In the genomic region with DNA sequence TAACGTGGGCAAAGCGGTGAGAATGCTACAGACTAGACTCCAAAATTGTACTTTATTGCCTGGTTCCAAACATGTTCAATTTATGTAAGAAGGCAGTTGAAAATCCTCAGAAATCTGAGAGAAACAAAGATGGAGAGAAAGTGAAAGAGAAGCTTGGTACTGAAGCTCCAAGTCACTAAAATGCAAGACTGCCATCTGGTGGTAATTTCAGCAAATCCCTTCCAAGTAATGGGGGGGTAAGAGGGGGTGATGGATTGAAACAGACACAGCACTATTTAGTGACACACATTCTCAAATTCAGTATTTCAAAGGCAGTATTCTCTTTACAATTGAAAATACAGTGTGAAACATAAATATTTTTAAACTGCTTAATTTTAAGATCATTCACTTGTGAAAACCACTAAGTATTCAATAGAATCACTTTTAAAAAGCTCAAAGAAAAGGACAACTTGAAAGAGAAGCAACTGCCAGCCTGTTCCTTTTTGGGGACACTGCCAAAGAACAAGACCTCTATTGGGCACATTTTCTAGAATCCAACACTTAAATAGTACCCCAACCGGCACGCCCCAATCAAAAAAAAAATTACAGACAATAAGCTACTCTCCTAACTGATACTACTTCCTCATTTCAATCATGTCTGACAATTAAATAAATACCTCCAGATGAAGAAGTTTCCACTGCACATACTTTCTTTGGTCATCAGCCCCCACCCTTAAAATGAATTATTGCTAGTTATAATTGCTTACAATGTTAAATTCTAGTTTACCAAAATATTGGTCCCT, we compare ENCODE assay signal across 8 cellular contexts.
DNase-seq lines count a peak whose midpoint lies in the region; ATAC-seq and TF ChIP-seq lines count a peak whose summit lies in the region.

No MANE protein-coding gene starts in this region.

- no peaks in the 10 kb centered on the region for H3K9me3 ChIP-seq in left ventricle myocardium inferior (replicated peaks)

- no peaks in the 10 kb centered on the region for H3K36me3 ChIP-seq in left ventricle myocardium inferior

- no peaks in the 10 kb centered on the region for H3K27me3 ChIP-seq in left ventricle myocardium inferior (ENCODE audit: low read depth)

- ATAC-seq in GM21423 (IDR thresholded peaks at IDR 0.05; ENCODE audit: unreplicated experiment) = peak; percentile 83

- TF ChIP-seq CTCF in left ventricle myocardium inferior (IDR thresholded peaks at IDR 0.05; ENCODE audit: borderline replicate concordance) = peak; percentile 86

- H3K27ac ChIP-seq in left ventricle myocardium inferior (replicated peaks) = peak overlapping the region; percentile 31

- H3K4me1 ChIP-seq in left ventricle myocardium inferior = peaks cover 6% of the 10 kb centered on the region

- H3K4me3 ChIP-seq in left ventricle myocardium inferior = peak overlapping the region; percentile 49

- DNase-seq in NCI-H526 (lab: John Stamatoyannopoulos, UW) = peak; percentile 2 to 45
- DNase-seq in NCI-H526 treated with DMSO at 0.1 percent for 48 hours (lab: John Stamatoyannopoulos, UW) = no peak
- DNase-seq in HPDE6-E6E7 (ENCODE audit: extremely low spot score) = peak; percentile 58
- DNase-seq in NOMO-1 treated with DMSO at 0.1 percent for 48 hours (lab: John Stamatoyannopoulos, UW; ENCODE audit: unreplicated experiment) = peak; percentile 31
- DNase-seq in amniotic stem cell (lab: John Stamatoyannopoulos, UW) = peak; percentile 66
- no peak for DNase-seq in left ventricle myocardium inferior
- peak; percentile 81 for DNase-seq in renal cortical epithelial cell (ENCODE audit: low read depth)

- intact Hi-C loops in left ventricle myocardium inferior (cut with micrococcal nuclease) = no loop called here

Comparison
In these comparisons a context has a peak if more than half of its experiments do, and no peak if none do; other contexts are left out.
1. DNase-seq: peak in NCI-H526 (2 of 2), HPDE6-E6E7 (single experiment), NOMO-1 treated with DMSO at 0.1 percent for 48 hours (single experiment), amniotic stem cell (single experiment) and renal cortical epithelial cell (single experiment); none in NCI-H526 treated with DMSO at 0.1 percent for 48 hours (single experiment) and left ventricle myocardium inferior (single experiment).